Comparison of ENCODE assay signal across 26 cellular contexts in the genomic region with DNA sequence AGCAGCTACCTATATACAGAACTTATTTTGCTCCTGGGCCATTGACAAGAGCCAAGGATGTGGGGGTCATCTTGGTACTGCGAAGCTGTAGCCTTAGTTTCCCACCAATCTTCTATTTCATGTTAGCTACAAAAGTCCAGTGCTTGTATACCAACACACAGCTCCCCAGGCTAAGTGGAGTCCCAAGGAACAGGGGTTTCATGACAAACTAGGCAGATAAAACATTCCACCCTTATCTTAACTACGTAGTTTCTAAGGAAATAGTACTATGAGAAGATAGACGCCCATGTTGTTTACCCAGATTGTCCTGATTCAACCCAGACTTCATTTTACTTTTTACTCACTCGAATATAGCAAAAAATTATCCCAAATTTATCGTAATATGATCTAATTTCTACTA.
"Had no signal": no experiment of that assay in that cellular context is flagged by ENCODE, and none has a peak within 500 bp of the region (broad histone marks: within the 10 kb centered on the region; RNA-seq: fewer than 3 reads in every experiment).

No MANE protein-coding gene starts in this region.

- H3K27ac ChIP-seq: coronary artery, foreskin keratinocyte, neural progenitor cell, pancreas, suprapubic skin, thyroid gland, upper lobe of left lung, uterus had no signal

- ATAC-seq: esophagus mucosa; foreskin keratinocyte; left lobe of liver; natural killer cell treated with Interleukin-12 subunit alpha and Interleukin-12 subunit beta and Interleukin-15 and Interleukin-18, amount 100 ng/mL, for 72 hours; pancreas; stimulated activated effector memory CD8-positive, alpha-beta T cell treated with anti-CD3 and anti-CD28 coated beads, Interleukin-12 subunit alpha, Interleukin-12 subunit beta, amount 100 ng/mL, for 72 hours; stimulated activated naive CD8-positive, alpha-beta T cell treated with anti-CD3 and anti-CD28 coated beads, Interleukin-15, Interleukin-2, amounts not matched to agents 100 U/mL and 50 U/mL, for 24 hours had no signal

- H3K4me3 Mint-ChIP-seq: mesothelial cell of epicardium; natural killer cell treated with Interleukin-12 subunit alpha and Interleukin-12 subunit beta and Interleukin-15 and Interleukin-18, amount 100 ng/mL, for 72 hours; neural progenitor cell; stimulated activated effector memory CD8-positive, alpha-beta T cell treated with anti-CD3 and anti-CD28 coated beads, Interleukin-12 subunit alpha, Interleukin-12 subunit beta, amount 100 ng/mL, for 72 hours had no signal

- H3K9me3 Mint-ChIP-seq: natural killer cell treated with Interleukin-12 subunit alpha and Interleukin-12 subunit beta and Interleukin-15 and Interleukin-18, amount 100 ng/mL, for 72 hours; neural progenitor cell; stimulated activated effector memory CD8-positive, alpha-beta T cell treated with anti-CD3 and anti-CD28 coated beads, Interleukin-12 subunit alpha, Interleukin-12 subunit beta, amount 100 ng/mL, for 72 hours had no signal

- H3K36me3 ChIP-seq: neural progenitor cell, pancreas, suprapubic skin, upper lobe of left lung, uterus had no signal

- H3K27me3 Mint-ChIP-seq: natural killer cell treated with Interleukin-12 subunit alpha and Interleukin-12 subunit beta and Interleukin-15 and Interleukin-18, amount 100 ng/mL, for 72 hours; progenitor cell of endocrine pancreas had no signal

- DNase-seq: cerebellar nuclear complex; effector CD4-positive, alpha-beta T cell; foreskin keratinocyte; head of caudate nucleus; hippocampal formation; islet precursor cell; mammary epithelial cell; nucleus accumbens; pancreas; right cardiac atrium; stimulated activated CD4-positive, alpha-beta T cell treated with anti-CD3 and anti-CD28 coated beads, Interleukin-2, amount 100 ng/mL, for 48 hours; stimulated activated CD8-positive, alpha-beta memory T cell treated with anti-CD3 and anti-CD28 coated beads, Interleukin-4, amount 100 ng/mL, for 48 hours; stimulated activated naive CD8-positive, alpha-beta T cell treated with anti-CD3 and anti-CD28 coated beads, Interleukin-15, Interleukin-2, amounts not matched to agents 100 U/mL and 50 U/mL, for 24 hours; thyroid gland; upper lobe of left lung; uterus had no signal

- H3K4me2 ChIP-seq: neural progenitor cell, smooth muscle cell had no signal

- H2AFZ ChIP-seq: neural progenitor cell had no signal

- H3K27ac Mint-ChIP-seq: mesothelial cell of epicardium; natural killer cell treated with Interleukin-12 subunit alpha and Interleukin-12 subunit beta and Interleukin-15 and Interleukin-18, amount 100 ng/mL, for 72 hours; neural progenitor cell; progenitor cell of endocrine pancreas; stimulated activated effector memory CD8-positive, alpha-beta T cell treated with anti-CD3 and anti-CD28 coated beads, Interleukin-12 subunit alpha, Interleukin-12 subunit beta, amount 100 ng/mL, for 72 hours had no signal

- H3K4me1 ChIP-seq: foreskin keratinocyte, neural progenitor cell, pancreas, suprapubic skin, uterus had no signal

- H3K4me3 ChIP-seq: coronary artery, neural progenitor cell, pancreas, smooth muscle cell, suprapubic skin, thyroid gland, upper lobe of left lung, uterus had no signal

- H3K27me3 ChIP-seq: foreskin keratinocyte, neural progenitor cell, pancreas, suprapubic skin, thyroid gland, upper lobe of left lung, uterus had no signal

- H3K36me3 Mint-ChIP-seq: natural killer cell treated with Interleukin-12 subunit alpha and Interleukin-12 subunit beta and Interleukin-15 and Interleukin-18, amount 100 ng/mL, for 72 hours; stimulated activated effector memory CD8-positive, alpha-beta T cell treated with anti-CD3 and anti-CD28 coated beads, Interleukin-12 subunit alpha, Interleukin-12 subunit beta, amount 100 ng/mL, for 72 hours had no signal

- H3K9me3 ChIP-seq: pancreas, suprapubic skin, thyroid gland, upper lobe of left lung, uterus had no signal
